ENCODE assay signal across 23 cellular contexts in the genomic region with DNA sequence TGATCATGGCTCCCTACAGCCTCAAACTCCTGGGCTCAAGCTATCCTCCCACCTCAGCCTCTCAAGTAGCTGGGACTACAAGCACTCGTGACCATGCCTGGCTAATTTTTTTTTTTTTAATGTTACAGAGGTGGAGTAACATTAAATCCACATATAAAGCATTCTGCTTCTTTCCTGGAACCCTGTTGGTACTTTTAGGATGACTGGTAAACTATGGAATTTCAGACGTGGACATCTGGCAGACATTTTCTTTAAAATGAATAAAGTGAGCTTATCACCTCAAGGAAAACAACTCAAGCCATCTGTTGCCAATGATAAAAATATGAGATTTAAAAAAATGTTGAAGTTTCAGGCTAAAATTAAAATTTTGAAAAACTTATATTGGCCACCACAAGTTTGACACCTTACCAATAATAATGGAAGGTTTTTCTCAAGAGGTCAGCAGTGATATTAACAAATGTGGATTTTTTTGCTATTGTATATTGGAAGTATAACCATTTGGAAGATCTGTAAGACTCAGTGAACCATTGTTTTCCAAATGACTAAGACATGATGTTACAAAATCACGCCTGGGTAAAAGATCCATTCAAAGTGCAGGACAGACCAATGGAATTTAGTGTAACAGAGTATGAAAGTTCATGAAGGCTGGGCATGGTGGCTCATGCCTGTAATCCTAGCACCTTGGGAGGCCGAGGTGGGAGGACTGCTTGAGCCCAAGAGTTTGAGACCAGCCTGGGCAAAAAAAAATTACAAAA. TPM values are rescaled to one million over a fixed set of nuclear protein-coding genes. Genes with fewer than 3 reads are reported as not detected.
A peak's percentile ranks its signal among the peaks of the same experiment; 100 is the strongest.
DNase-seq lines count a peak whose midpoint lies in the region; ATAC-seq and TF ChIP-seq lines count a peak whose summit lies in the region.
"Had no signal": no experiment of that assay in that cellular context is flagged by ENCODE, and none has a peak within 500 bp of the region (broad histone marks: within the 10 kb centered on the region; RNA-seq: fewer than 3 reads in every experiment).

No MANE protein-coding gene starts in this region.

- no peak overlapping the region for H3K27ac Mint-ChIP-seq in T-helper 2 cell treated with Interferon-gamma antibody and Interleukin-4, amounts not matched to agents 5 μg/mL and 100 μg/mL, for 36 hours
- H3K27ac Mint-ChIP-seq: type B pancreatic cell had no signal

- H3K4me3 ChIP-seq in right cardiac atrium (ENCODE audit: low read length) (no peak overlapping the region), left ventricle myocardium inferior (no peak overlapping the region), fibroblast of mammary gland (ENCODE audit: control insufficient read depth, low read depth, low read length) (no peak overlapping the region), lower lobe of right lung (no peak overlapping the region)
- H3K4me3 ChIP-seq: right lobe of liver, SJCRH30 had no signal

- H3K4me1 Mint-ChIP-seq in T-helper 2 cell treated with Interferon-gamma antibody and Interleukin-4, amounts not matched to agents 5 μg/mL and 100 μg/mL, for 36 hours (ENCODE audit: low read depth), result no peaks in the 10 kb centered on the region
- H3K4me1 Mint-ChIP-seq: stimulated activated naive CD8-positive, alpha-beta T cell treated with anti-CD3 and anti-CD28 coated beads, Interleukin-15, amount 100 ng/mL, for 72 hours had no signal

- H3K27me3 ChIP-seq in right cardiac atrium (ENCODE audit: control insufficient read depth, insufficient read depth), result no peaks in the 10 kb centered on the region
- H3K27me3 ChIP-seq in left ventricle myocardium inferior (ENCODE audit: low read depth), result no peaks in the 10 kb centered on the region
- no peaks in the 10 kb centered on the region for H3K27me3 ChIP-seq in lower lobe of right lung (ENCODE audit: low read depth)
- H3K27me3 ChIP-seq: right lobe of liver, SJCRH30 had no signal

- H3K9me3 ChIP-seq in right cardiac atrium (ENCODE audit: control insufficient read depth, low read length) (no peaks in the 10 kb centered on the region), left ventricle myocardium inferior (replicated peaks) (no peaks in the 10 kb centered on the region), lower lobe of right lung (no peaks in the 10 kb centered on the region)
- H3K9me3 ChIP-seq: Caco-2, right lobe of liver, SJCRH30 had no signal

- H3K36me3 ChIP-seq in left ventricle myocardium inferior (peaks cover 86% of the 10 kb centered on the region), lower lobe of right lung (peaks cover 77% of the 10 kb centered on the region)

- DNase-seq in right cardiac atrium (peak in 2 of 3 donors; percentile 5 to 9), left ventricle myocardium inferior (no peak), amniotic epithelial cell (ENCODE audit: low read depth) (peak; percentile 47), fibroblast of mammary gland (ENCODE audit: low read depth) (peak; percentile 78), lower lobe of right lung (no peak)
- DNase-seq in T-helper 2 cell treated with Interferon-gamma antibody and Interleukin-4, amounts not matched to agents 5 μg/mL and 100 μg/mL, for 36 hours (ENCODE audit: low spot score), result no peak
- DNase-seq in activated CD8-positive, alpha-beta memory T cell treated with anti-CD3 and anti-CD28 coated beads for 24 hours, result no peak
- DNase-seq: activated CD4-positive, CD25-positive, alpha-beta regulatory T cell treated with anti-CD3 and anti-CD28 coated beads, Interleukin-2, amount 50 U/mL, for 72 hours; activated gamma-delta T cell treated with Interleukin-2 at 50 U/mL for 16 hours; aorta; Caco-2; cortex of kidney; H7; NCI-H2081; NCI-H524 treated with DMSO at 0.1 percent for 48 hours; occipital lobe; right lobe of liver; SJCRH30; stimulated activated CD4-positive, alpha-beta T cell treated with anti-CD3 and anti-CD28 coated beads, Interleukin-2, amount 100 ng/mL, for 24 hours; stimulated activated naive CD8-positive, alpha-beta T cell treated with anti-CD3 and anti-CD28 coated beads, Interleukin-15, amount 100 ng/mL, for 72 hours had no signal

- ATAC-seq in right cardiac atrium (no peak), lower lobe of right lung (no peak), HG03196 (IDR thresholded peaks at IDR 0.05; ENCODE audit: unreplicated experiment) (no peak)
- ATAC-seq: right lobe of liver; stimulated activated naive CD8-positive, alpha-beta T cell treated with anti-CD3 and anti-CD28 coated beads, Interleukin-15, amount 100 ng/mL, for 72 hours had no signal

- H3K4me1 ChIP-seq in right cardiac atrium (ENCODE audit: control insufficient read depth, insufficient read depth, low read length) (no peaks in the 10 kb centered on the region), left ventricle myocardium inferior (peaks cover 2% of the 10 kb centered on the region), lower lobe of right lung (no peaks in the 10 kb centered on the region)
- H3K4me1 ChIP-seq: right lobe of liver, SJCRH30 had no signal

- H3K36me3 Mint-ChIP-seq in T-helper 2 cell treated with Interferon-gamma antibody and Interleukin-4, amounts not matched to agents 5 μg/mL and 100 μg/mL, for 36 hours (ENCODE audit: low read depth), result peaks cover 22% of the 10 kb centered on the region

- no peak for TF ChIP-seq CTCF in left ventricle myocardium inferior (IDR thresholded peaks at IDR 0.05; ENCODE audit: borderline replicate concordance)
- TF ChIP-seq CTCF in fibroblast of mammary gland (conservative IDR thresholded peaks at IDR 0.05; ENCODE audit: control insufficient read depth, insufficient read depth, low read depth, low read length), result no peak
- TF ChIP-seq CTCF in lower lobe of right lung (IDR thresholded peaks at IDR 0.05), result no peak

- H3K27me3 Mint-ChIP-seq in T-helper 2 cell treated with Interferon-gamma antibody and Interleukin-4, amounts not matched to agents 5 μg/mL and 100 μg/mL, for 36 hours (ENCODE audit: low read depth), result no peaks in the 10 kb centered on the region
- H3K27me3 Mint-ChIP-seq: stimulated activated naive CD8-positive, alpha-beta T cell treated with anti-CD3 and anti-CD28 coated beads, Interleukin-15, amount 100 ng/mL, for 72 hours; type B pancreatic cell had no signal

- H3K4me3 Mint-ChIP-seq in T-helper 2 cell treated with Interferon-gamma antibody and Interleukin-4, amounts not matched to agents 5 μg/mL and 100 μg/mL, for 36 hours, result no peak overlapping the region
- H3K4me3 Mint-ChIP-seq: stimulated activated naive CD8-positive, alpha-beta T cell treated with anti-CD3 and anti-CD28 coated beads, Interleukin-15, amount 100 ng/mL, for 72 hours; type B pancreatic cell had no signal

- WGBS in right cardiac atrium, result 87% methylated on average over 4 of the region's 4 CpGs

- intact Hi-C loops in right cardiac atrium (cut with DNase I) (no loop called here), left ventricle myocardium inferior (cut with micrococcal nuclease) (no loop called here), lower lobe of right lung (cut with DNase I) (no loop called here)

- no peaks in the 10 kb centered on the region for H3K9me3 Mint-ChIP-seq in T-helper 2 cell treated with Interferon-gamma antibody and Interleukin-4, amounts not matched to agents 5 μg/mL and 100 μg/mL, for 36 hours
- H3K9me3 Mint-ChIP-seq: stimulated activated naive CD8-positive, alpha-beta T cell treated with anti-CD3 and anti-CD28 coated beads, Interleukin-15, amount 100 ng/mL, for 72 hours; type B pancreatic cell had no signal

- H3K27ac ChIP-seq in right cardiac atrium (ENCODE audit: low read length) (no peak overlapping the region), left ventricle myocardium inferior (replicated peaks) (no peak overlapping the region), lower lobe of right lung (no peak overlapping the region)
- H3K27ac ChIP-seq: HL-60, right lobe of liver, SJCRH30 had no signal

RNA-seq across cellular contexts. Expression of a gene that starts 52.7 kb away (rescaled TPM):
- total RNA-seq in right cardiac atrium (10 to 100 TPM; 36.3 to 48.5 (median 43.6) TPM), left ventricle myocardium inferior (33.9 TPM), lower lobe of right lung (43.0 TPM)
- 17.9 TPM for polyA plus RNA-seq in right cardiac atrium

Comparison
In these comparisons a context has a peak if more than half of its experiments do, and no peak if none do; other contexts are left out.
1. DNase-seq: peak in right cardiac atrium (2 of 3), amniotic epithelial cell (single experiment) and fibroblast of mammary gland (single experiment); none in left ventricle myocardium inferior (single experiment), lower lobe of right lung (single experiment), T-helper 2 cell treated with Interferon-gamma antibody and Interleukin-4, amounts not matched to agents 5 μg/mL and 100 μg/mL, for 36 hours (single experiment) and activated CD8-positive, alpha-beta memory T cell treated with anti-CD3 and anti-CD28 coated beads for 24 hours (single experiment).